In genomic region chr14:51605575-51605974, GRCh38 we compare ENCODE assay signal across 33 cellular contexts.
"Had no signal": no experiment of that assay in that cellular context is flagged by ENCODE, and none has a peak within 500 bp of the region (broad histone marks: within the 10 kb centered on the region; RNA-seq: fewer than 3 reads in every experiment).

No MANE protein-coding gene starts in this region.

- H3K9me3 ChIP-seq: adrenal gland, ascending aorta, breast epithelium, colonic mucosa, gastrocnemius medialis, heart left ventricle had no signal

- H3K4me3 ChIP-seq: adrenal gland, ascending aorta, breast epithelium, cardiac muscle cell, colonic mucosa, gastrocnemius medialis, heart left ventricle had no signal

- H3K27ac ChIP-seq: adrenal gland, ascending aorta, breast epithelium, cardiac muscle cell, colonic mucosa, foreskin keratinocyte, gastrocnemius medialis, heart left ventricle, WERI-Rb-1 had no signal

- H3K4me1 Mint-ChIP-seq: activated B cell treated with CpG ODN at 0.5 μM for 24 hours; activated naive CD4-positive, alpha-beta T cell treated with anti-CD3 and anti-CD28 coated beads, Interleukin-2, amount 50 U/mL, for 24 hours; activated naive CD8-positive, alpha-beta T cell treated with anti-CD3 and anti-CD28 coated beads for 36 hours; activated naive CD8-positive, alpha-beta T cell treated with anti-CD3 and anti-CD28 coated beads, Interleukin-2, amount 50 U/mL, for 24 hours; activated T-helper 17 cell treated with anti-CD3 and anti-CD28 coated beads, Interleukin-2, amount 50 U/mL, for 72 hours; T-helper 17 cell had no signal

- H3K27me3 ChIP-seq: adrenal gland, ascending aorta, breast epithelium, cardiac muscle cell, colonic mucosa, foreskin keratinocyte, gastrocnemius medialis, heart left ventricle had no signal

- H3K27ac Mint-ChIP-seq: activated B cell treated with CpG ODN at 0.5 μM for 24 hours; activated CD8-positive, alpha-beta T cell treated with anti-CD3 and anti-CD28 coated beads for 36 hours; activated naive CD4-positive, alpha-beta T cell treated with anti-CD3 and anti-CD28 coated beads for 36 hours; activated naive CD4-positive, alpha-beta T cell treated with anti-CD3 and anti-CD28 coated beads, Interleukin-2, amount 50 U/mL, for 24 hours; activated naive CD8-positive, alpha-beta T cell treated with anti-CD3 and anti-CD28 coated beads for 36 hours; activated naive CD8-positive, alpha-beta T cell treated with anti-CD3 and anti-CD28 coated beads, Interleukin-2, amount 50 U/mL, for 24 hours; activated T-helper 17 cell treated with anti-CD3 and anti-CD28 coated beads, Interleukin-2, amount 50 U/mL, for 72 hours; brain; endodermal cell; T-helper 17 cell; T-helper 2 cell treated with Interferon-gamma antibody and Interleukin-4, amounts not matched to agents 5 μg/mL and 100 μg/mL, for 36 hours had no signal

- H3K4me3 Mint-ChIP-seq: activated B cell treated with CpG ODN at 0.5 μM for 24 hours; activated CD8-positive, alpha-beta T cell treated with anti-CD3 and anti-CD28 coated beads for 36 hours; activated naive CD4-positive, alpha-beta T cell treated with anti-CD3 and anti-CD28 coated beads for 36 hours; activated naive CD4-positive, alpha-beta T cell treated with anti-CD3 and anti-CD28 coated beads, Interleukin-2, amount 50 U/mL, for 24 hours; activated naive CD8-positive, alpha-beta T cell treated with anti-CD3 and anti-CD28 coated beads for 36 hours; activated naive CD8-positive, alpha-beta T cell treated with anti-CD3 and anti-CD28 coated beads, Interleukin-2, amount 50 U/mL, for 24 hours; activated T-cell treated with anti-CD3 and anti-CD28 coated beads, Interleukin-2, amount 50 U/mL, for 4 hours; activated T-helper 17 cell treated with anti-CD3 and anti-CD28 coated beads, Interleukin-2, amount 50 U/mL, for 72 hours; brain; endodermal cell; T-helper 17 cell; T-helper 2 cell treated with Interferon-gamma antibody and Interleukin-4, amounts not matched to agents 5 μg/mL and 100 μg/mL, for 36 hours had no signal

- H3K27me3 Mint-ChIP-seq: brain had no signal

- H3K9me3 Mint-ChIP-seq: activated B cell treated with CpG ODN at 0.5 μM for 24 hours; activated CD8-positive, alpha-beta T cell treated with anti-CD3 and anti-CD28 coated beads for 36 hours; activated naive CD4-positive, alpha-beta T cell treated with anti-CD3 and anti-CD28 coated beads for 36 hours; activated naive CD4-positive, alpha-beta T cell treated with anti-CD3 and anti-CD28 coated beads, Interleukin-2, amount 50 U/mL, for 24 hours; activated naive CD8-positive, alpha-beta T cell treated with anti-CD3 and anti-CD28 coated beads for 36 hours; activated naive CD8-positive, alpha-beta T cell treated with anti-CD3 and anti-CD28 coated beads, Interleukin-2, amount 50 U/mL, for 24 hours; activated T-cell treated with anti-CD3 and anti-CD28 coated beads, Interleukin-2, amount 50 U/mL, for 4 hours; activated T-helper 17 cell treated with anti-CD3 and anti-CD28 coated beads, Interleukin-2, amount 50 U/mL, for 72 hours; brain; endodermal cell; T-helper 2 cell treated with Interferon-gamma antibody and Interleukin-4, amounts not matched to agents 5 μg/mL and 100 μg/mL, for 36 hours had no signal

- H3K4me1 ChIP-seq: breast epithelium, colonic mucosa, foreskin keratinocyte, gastrocnemius medialis, heart left ventricle had no signal

- H3K36me3 ChIP-seq: adrenal gland, ascending aorta, breast epithelium, cardiac muscle cell, colonic mucosa, gastrocnemius medialis, heart left ventricle, WERI-Rb-1 had no signal

- DNase-seq: activated B cell treated with CpG ODN at 0.5 μM for 24 hours; activated CD4-positive, alpha-beta T cell treated with anti-CD3 and anti-CD28 coated beads for 48 hours; activated CD4-positive, alpha-beta T cell treated with anti-CD3 and anti-CD28 coated beads, Interleukin-2, amount 50 U/mL, for 1 hour; activated CD4-positive, alpha-beta T cell treated with anti-CD3 and anti-CD28 coated beads, Interleukin-2, amount 50 U/mL, for 48 hours; activated CD8-positive, alpha-beta memory T cell treated with anti-CD3 and anti-CD28 coated beads for 24 hours; activated CD8-positive, alpha-beta T cell treated with anti-CD3 and anti-CD28 coated beads for 36 hours; activated effector memory CD4-positive, alpha-beta T cell treated with Interleukin-2 at 50 U/mL for 16 hours; activated naive CD4-positive, alpha-beta T cell treated with anti-CD3 and anti-CD28 coated beads for 36 hours; activated naive CD8-positive, alpha-beta T cell treated with anti-CD3 and anti-CD28 coated beads for 36 hours; activated naive CD8-positive, alpha-beta T cell treated with anti-CD3 and anti-CD28 coated beads, Interleukin-2, amount 50 U/mL, for 24 hours; activated T-cell treated with anti-CD3 and anti-CD28 coated beads, Interleukin-2, amount 50 U/mL, for 4 hours; adrenal gland; amygdala; central memory CD4-positive, alpha-beta T cell; cerebellar nuclear complex; colonic mucosa; effector CD8-positive, alpha-beta T cell; endodermal cell; foreskin keratinocyte; gastrocnemius medialis; glutamatergic neuron; heart left ventricle; T-helper 1 cell; T-helper 17 cell; T1000; WERI-Rb-1 had no signal

- H3K36me3 Mint-ChIP-seq: activated naive CD4-positive, alpha-beta T cell treated with anti-CD3 and anti-CD28 coated beads, Interleukin-2, amount 50 U/mL, for 24 hours; activated naive CD8-positive, alpha-beta T cell treated with anti-CD3 and anti-CD28 coated beads for 36 hours; brain had no signal
